Comparison of ENCODE assay signal across 9 cellular contexts in genomic region chr7:128940494-128941322, GRCh38. TPM values are rescaled to one million over a fixed set of nuclear protein-coding genes. Genes with fewer than 3 reads are reported as not detected.
DNase-seq lines count a peak whose midpoint lies in the region; ATAC-seq and TF ChIP-seq lines count a peak whose summit lies in the region.
"Had no signal": no experiment of that assay in that cellular context is flagged by ENCODE, and none has a peak within 500 bp of the region (broad histone marks: within the 10 kb centered on the region; RNA-seq: fewer than 3 reads in every experiment).

No MANE protein-coding gene starts in this region.

- H3K4me3 Mint-ChIP-seq in CD8-positive, alpha-beta memory T cell: peak overlapping the region; percentile 19 to 90 (median 84)

- no peaks in the 10 kb centered on the region for H3K9me3 ChIP-seq in CD8-positive, alpha-beta memory T cell (ENCODE audit: low read length)
- no peaks in the 10 kb centered on the region for H3K9me3 ChIP-seq in right lobe of liver
- H3K9me3 ChIP-seq: body of pancreas had no signal

- no peak overlapping the region for H3K4me3 ChIP-seq in CD8-positive, alpha-beta memory T cell (ENCODE audit: low read length)
- H3K4me3 ChIP-seq in right lobe of liver: no peak overlapping the region
- H3K4me3 ChIP-seq: body of pancreas had no signal

- H3K36me3 ChIP-seq in CD8-positive, alpha-beta memory T cell (ENCODE audit: insufficient read depth, low read length): no peaks in the 10 kb centered on the region
- no peaks in the 10 kb centered on the region for H3K36me3 ChIP-seq in right lobe of liver

- peaks cover 9 to 14% of the 10 kb centered on the region in 2 donors for H3K27me3 Mint-ChIP-seq in CD8-positive, alpha-beta memory T cell

- POLR2A ChIA-PET in CD8-positive, alpha-beta memory T cell (lab: Charles Lee): interaction anchor here (0.5 kb wide), 1 partner anchor 569 kb away, joined by 3 read pairs; no protein-coding TSS in a partner anchor

- no peak overlapping the region for H3K27ac ChIP-seq in CD8-positive, alpha-beta memory T cell (ENCODE audit: low read depth, low read length)
- H3K27ac ChIP-seq in right lobe of liver: peak overlapping the region in 2 of 3 donors; percentile 10 to 24

- peaks cover 8% of the 10 kb centered on the region for H3K4me1 ChIP-seq in CD8-positive, alpha-beta memory T cell (ENCODE audit: insufficient read depth, low read length)
- H3K4me1 ChIP-seq in right lobe of liver: peaks cover 0 to 22% (median 1%) of the 10 kb centered on the region in 4 donors

- peaks cover 0 to 4% (median 0%) of the 10 kb centered on the region in 3 donors for H3K36me3 Mint-ChIP-seq in CD8-positive, alpha-beta memory T cell

- TF ChIP-seq POLR2A in GM19193 (IDR thresholded peaks at IDR 0.05; ENCODE audit: extremely low read depth, insufficient read depth, insufficient read length) (peak; percentile 74), right lobe of liver (IDR thresholded peaks at IDR 0.05) (no peak)

- ATAC-seq in HG03103 (IDR thresholded peaks at IDR 0.05; ENCODE audit: low read depth, unreplicated experiment): peak; percentile 59
- ATAC-seq in right lobe of liver: peak; percentile 11 to 41 (median 32)
- ATAC-seq: body of pancreas had no signal

- no peak for TF ChIP-seq CTCF in right lobe of liver (IDR thresholded peaks at IDR 0.05)

- peaks cover 27 to 39% (median 27%) of the 10 kb centered on the region in 3 donors for H3K4me1 Mint-ChIP-seq in CD8-positive, alpha-beta memory T cell

- CTCF ChIA-PET in CD8-positive, alpha-beta memory T cell (lab: Charles Lee): interaction anchor here (0.9 to 1.1 kb wide), 2 partner anchors 11 to 151 kb away, joined by 3 read pairs; no protein-coding TSS in a partner anchor

- intact Hi-C loops in right lobe of liver (cut with DNase I): no loop called here

- no peaks in the 10 kb centered on the region for H3K9me3 Mint-ChIP-seq in CD8-positive, alpha-beta memory T cell

- WGBS in right lobe of liver (ENCODE audit: insufficient coverage, low coverage, low lambda C conversion rate, missing lambda C conversion rate): 59% methylated on average over 5 of the region's 20 CpGs

- H3K27ac Mint-ChIP-seq in CD8-positive, alpha-beta memory T cell: peak overlapping the region in 7 of 8 donors; percentile 3 to 82 (median 52)

- peaks cover 14% of the 10 kb centered on the region for H3K27me3 ChIP-seq in CD8-positive, alpha-beta memory T cell (ENCODE audit: insufficient read depth, low read length, poor library complexity, severe bottlenecking)
- H3K27me3 ChIP-seq in right lobe of liver: no peaks in the 10 kb centered on the region
- H3K27me3 ChIP-seq: body of pancreas had no signal

- peak in 1 of 5 donors; percentile 48 for DNase-seq in CD8-positive, alpha-beta memory T cell
- peak; percentile 21 for DNase-seq in T-helper 9 cell
- DNase-seq in right lobe of liver: peak in 2 of 3 donors; percentile 69 to 83
- DNase-seq in COR-L47 (lab: John Stamatoyannopoulos, UW): no peak
- DNase-seq in NCI-H2196 (lab: John Stamatoyannopoulos, UW; ENCODE audit: unreplicated experiment): no peak
- DNase-seq in stimulated activated CD4-positive, alpha-beta T cell treated with anti-CD3 and anti-CD28 coated beads, Interleukin-1b, Interleukin-23, amount 100 ng/mL, for 48 hours: no peak

RNA-seq across cellular contexts. Expression of gene IRF5, which starts 3.0 kb away (rescaled TPM):
- 1 to 10 TPM; 7.1 to 7.8 TPM for total RNA-seq in CD8-positive, alpha-beta memory T cell
- 15.2 TPM for polyA plus RNA-seq in CD8-positive, alpha-beta memory T cell
- 1 to 10 TPM; 4.6 to 8.9 (median 6.4) TPM for total RNA-seq in right lobe of liver

RNA-seq across cellular contexts. Expression of gene KCP, which starts 30.2 kb away (rescaled TPM):
- total RNA-seq in CD8-positive, alpha-beta memory T cell: 1 to 10 TPM in 1 of 2 experiments, under 1 TPM in 1; 0.84 to 1.1 TPM
- not detected for polyA plus RNA-seq in CD8-positive, alpha-beta memory T cell
- under 1 TPM in 4 of 6 experiments, not detected in 2; 0.10 to 0.22 (median 0.12) TPM for total RNA-seq in right lobe of liver

Comparison
In these comparisons a context has a peak if more than half of its experiments do, and no peak if none do; other contexts are left out.
1. DNase-seq: peak in T-helper 9 cell (single experiment) and right lobe of liver (2 of 3); none in COR-L47 (single experiment), NCI-H2196 (single experiment) and stimulated activated CD4-positive, alpha-beta T cell treated with anti-CD3 and anti-CD28 coated beads, Interleukin-1b, Interleukin-23, amount 100 ng/mL, for 48 hours (single experiment).